ENCODE assay signal across 7 cellular contexts in genomic region chr16:58933186-58933585, GRCh38.
"Had no signal": no experiment of that assay in that cellular context is flagged by ENCODE, and none has a peak within 500 bp of the region (broad histone marks: within the 10 kb centered on the region; RNA-seq: fewer than 3 reads in every experiment).

No MANE protein-coding gene starts in this region.

- H3K27ac ChIP-seq: HL-60 had no signal

- H3K27ac Mint-ChIP-seq: IgD-negative memory B cell had no signal

- H3K4me3 ChIP-seq: K562 had no signal

- ATAC-seq: K562 had no signal

- H3K27me3 Mint-ChIP-seq: IgD-negative memory B cell had no signal

- H3K4me1 Mint-ChIP-seq: IgD-negative memory B cell had no signal

- FAIRE-seq: HTR-8/SVneo, K562 had no signal

- DNase-seq: IMR-90, KBM-7, KG1 had no signal
